In genomic region chr11:104343578-104343977, GRCh38 we compare ENCODE assay signal across 8 cellular contexts.
DNase-seq lines count a peak whose midpoint lies in the region; ATAC-seq, FAIRE-seq and TF ChIP-seq lines count a peak whose summit lies in the region.

No MANE protein-coding gene starts in this region.

- WGBS in A549 (ENCODE audit: missing lambda C conversion rate) = 78% methylated on average over 1 of the region's 1 CpG

- TF ChIP-seq POLR2A in A549 (IDR thresholded peaks at IDR 0.05; ENCODE audit: low read length) (no peak), Peyer's patch (IDR thresholded peaks at IDR 0.05) (no peak)

- H3K4me3 ChIP-seq in A549 = no peak overlapping the region
- H3K4me3 ChIP-seq in bronchial epithelial cell (ENCODE audit: low read depth, low read length) = no peak overlapping the region
- H3K4me3 ChIP-seq in Peyer's patch = no peak overlapping the region

- POLR2A ChIA-PET in A549 (lab: Yijun Ruan, JAX) = no interaction called here

- TF ChIP-seq EP300 in A549 (IDR thresholded peaks at IDR 0.05) = no peak

- no peaks in the 10 kb centered on the region for H3K9me3 ChIP-seq in A549
- no peaks in the 10 kb centered on the region for H3K9me3 ChIP-seq in Peyer's patch

- H3K27me3 ChIP-seq in bronchial epithelial cell (ENCODE audit: control insufficient read depth, insufficient read depth, low read length) (no peaks in the 10 kb centered on the region), Peyer's patch (no peaks in the 10 kb centered on the region)

- H3K27ac ChIP-seq in A549 (no peak overlapping the region), Peyer's patch (no peak overlapping the region)

- FAIRE-seq in A549 (lab: Jason Lieb, UNC) (no peak), bronchial epithelial cell (lab: Jason Lieb, UNC) (no peak)

- TF ChIP-seq CTCF in A549 (IDR thresholded peaks at IDR 0.05) (no peak; the same call in 2 of the 3 replicates), bronchial epithelial cell (IDR thresholded peaks at IDR 0.05; ENCODE audit: insufficient read depth, low read length, severe bottlenecking) (peak; percentile 28), Peyer's patch (IDR thresholded peaks at IDR 0.05) (peak in 2 of 6 experiments; percentile 13 to 15)

- H3K36me3 ChIP-seq in bronchial epithelial cell (ENCODE audit: control insufficient read depth, insufficient read depth, low read length) = no peaks in the 10 kb centered on the region
- no peaks in the 10 kb centered on the region for H3K36me3 ChIP-seq in Peyer's patch

- H3K4me1 ChIP-seq in A549 = no peaks in the 10 kb centered on the region
- H3K4me1 ChIP-seq in Peyer's patch = no peaks in the 10 kb centered on the region

- CTCF ChIA-PET in A549 (lab: Yijun Ruan, JAX) = interaction anchor here (0.9 kb wide), 1 partner anchor 54 kb away, joined by 3 read pairs; no protein-coding TSS in a partner anchor

- no peaks in the 10 kb centered on the region for H3K9me3 Mint-ChIP-seq in activated CD4-positive, alpha-beta T cell treated with anti-CD3 and anti-CD28 coated beads, Interleukin-2, amount 10 ng/mL, durations not matched to agents 24 days and 14 days

- H3K4me1 Mint-ChIP-seq in activated CD4-positive, alpha-beta T cell treated with anti-CD3 and anti-CD28 coated beads, Interleukin-2, amount 10 ng/mL, durations not matched to agents 24 days and 14 days = no peaks in the 10 kb centered on the region

- intact Hi-C loops in activated CD4-positive, alpha-beta T cell treated with anti-CD3 and anti-CD28 coated beads, Interleukin-2, amount 10 ng/mL, durations not matched to agents 24 days and 14 days (cut with micrococcal nuclease) = no loop called here

- DNase-seq in A549 (ENCODE audit: low read depth in 1 of 2, low spot score in 1 of 2) (peak; percentile 0 to 17), bronchial epithelial cell (ENCODE audit: low read depth) (peak; percentile 34), Peyer's patch (no peak), NCI-H526 treated with DMSO at 0.1 percent for 48 hours (lab: John Stamatoyannopoulos, UW) (no peak), putamen (ENCODE audit: low spot score) (no peak)
- DNase-seq in activated CD4-positive, alpha-beta T cell treated with anti-CD3 and anti-CD28 coated beads, Interleukin-2, amount 10 ng/mL, durations not matched to agents 24 days and 14 days = no peak

- no peak overlapping the region for H3K27ac Mint-ChIP-seq in activated CD4-positive, alpha-beta T cell treated with anti-CD3 and anti-CD28 coated beads, Interleukin-2, amount 10 ng/mL, durations not matched to agents 24 days and 14 days

- no peak; a peak in 1 of 5 replicates for TF ChIP-seq RAD21 in A549 (conservative IDR thresholded peaks at IDR 0.05 in 1 of 2, IDR thresholded peaks at IDR 0.05 in 1 of 2)

- no peaks in the 10 kb centered on the region for H3K36me3 Mint-ChIP-seq in activated CD4-positive, alpha-beta T cell treated with anti-CD3 and anti-CD28 coated beads, Interleukin-2, amount 10 ng/mL, durations not matched to agents 24 days and 14 days (ENCODE audit: low read depth)

- peak; percentile 34 to 60; a peak in 2 of 6 replicates for ATAC-seq in A549
- ATAC-seq in GM18870 (IDR thresholded peaks at IDR 0.05; ENCODE audit: unreplicated experiment) = peak; percentile 81
- ATAC-seq in HG03565 (IDR thresholded peaks at IDR 0.05; ENCODE audit: unreplicated experiment) = peak; percentile 47

- H3K4me3 Mint-ChIP-seq in activated CD4-positive, alpha-beta T cell treated with anti-CD3 and anti-CD28 coated beads, Interleukin-2, amount 10 ng/mL, durations not matched to agents 24 days and 14 days = no peak overlapping the region

- H3K4me2 ChIP-seq in A549 = no peak overlapping the region

- H3K27me3 Mint-ChIP-seq in activated CD4-positive, alpha-beta T cell treated with anti-CD3 and anti-CD28 coated beads, Interleukin-2, amount 10 ng/mL, durations not matched to agents 24 days and 14 days = no peaks in the 10 kb centered on the region

TF ChIP-seq in A549, 52 proteins besides CTCF, POLR2A, EP300 and RAD21:
- TF ChIP-seq ZNF302 (CRISPR knock-in tag; IDR thresholded peaks at IDR 0.05) = no peak
- no peak for TF ChIP-seq FOXS1 (CRISPR knock-in tag; IDR thresholded peaks at IDR 0.05)
- no peak for TF ChIP-seq BCL3 (IDR thresholded peaks at IDR 0.05)
- no peak for TF ChIP-seq ZC3H11A (IDR thresholded peaks at IDR 0.05)
- TF ChIP-seq HDAC2 (IDR thresholded peaks at IDR 0.05) = no peak
- no peak for TF ChIP-seq KDM5A (IDR thresholded peaks at IDR 0.05)

Comparison
In these comparisons a context has a peak if more than half of its experiments do, and no peak if none do; other contexts are left out.
1. DNase-seq: peak in A549 (2 of 2) and bronchial epithelial cell (single experiment); none in activated CD4-positive, alpha-beta T cell treated with anti-CD3 and anti-CD28 coated beads, Interleukin-2, amount 10 ng/mL, durations not matched to agents 24 days and 14 days (single experiment), Peyer's patch (0 of 3), NCI-H526 treated with DMSO at 0.1 percent for 48 hours (single experiment) and putamen (single experiment).
2. Peak in every context shown above with its lines, with median percentiles within 50 percentile points of each other: ATAC-seq.